In genomic region chr13:36421447-36421846, GRCh38 we compare ENCODE assay signal across 14 cellular contexts.
DNase-seq lines count a peak whose midpoint lies in the region; ATAC-seq and TF ChIP-seq lines count a peak whose summit lies in the region.
"Had no signal": no experiment of that assay in that cellular context is flagged by ENCODE, and none has a peak within 500 bp of the region (broad histone marks: within the 10 kb centered on the region; RNA-seq: fewer than 3 reads in every experiment).

No MANE protein-coding gene starts in this region.

- no peak for TF ChIP-seq CTCF in AG10803 (conservative IDR thresholded peaks at IDR 0.05; ENCODE audit: low read length)
- TF ChIP-seq CTCF in epithelial cell of esophagus (IDR thresholded peaks at IDR 0.05; ENCODE audit: insufficient read depth, low read depth, low read length, missing control alignments), result no peak

- no peak for ATAC-seq in HG03097 (IDR thresholded peaks at IDR 0.05; ENCODE audit: low FRiP score, unreplicated experiment)
- ATAC-seq: heart right ventricle, SK-N-SH treated with all-trans-retinoic acid at 6 μM for 48 hours had no signal

- H3K4me3 ChIP-seq in AG10803 (ENCODE audit: low read length) (no peak overlapping the region), epithelial cell of esophagus (ENCODE audit: low read length) (no peak overlapping the region)
- H3K4me3 ChIP-seq: heart right ventricle had no signal

- peak; percentile 11 for DNase-seq in AG10803 (ENCODE audit: low read depth)
- peak; percentile 39 for DNase-seq in HCEC 1CT
- peak; percentile 48 for DNase-seq in SIG-M5 (lab: John Stamatoyannopoulos, UW)
- DNase-seq in epithelial cell of esophagus (ENCODE audit: low read depth), result peak; percentile 56
- DNase-seq in COLO668 (lab: John Stamatoyannopoulos, UW; ENCODE audit: unreplicated experiment), result no peak
- no peak for DNase-seq in DMS79 (lab: John Stamatoyannopoulos, UW)
- DNase-seq in NCI-H510A (lab: John Stamatoyannopoulos, UW), result no peak
- DNase-seq: H7, heart right ventricle, IMR-90, NCI-H1436, occipital lobe had no signal

Comparison
In these comparisons a context has a peak if more than half of its experiments do, and no peak if none do; other contexts are left out.
1. DNase-seq: peak in AG10803 (single experiment), HCEC 1CT (single experiment), SIG-M5 (single experiment) and epithelial cell of esophagus (single experiment); none in COLO668 (single experiment), DMS79 (single experiment) and NCI-H510A (single experiment).